Comparison of ENCODE assay signal across 22 cellular contexts in genomic region chr21:36306872-36307534, GRCh38. TPM values are rescaled to one million over a fixed set of nuclear protein-coding genes. Genes with fewer than 3 reads are reported as not detected.
A peak's percentile ranks its signal among the peaks of the same experiment; 100 is the strongest.
DNase-seq lines count a peak whose midpoint lies in the region; ATAC-seq and TF ChIP-seq lines count a peak whose summit lies in the region.
"Had no signal": no experiment of that assay in that cellular context is flagged by ENCODE, and none has a peak within 500 bp of the region (broad histone marks: within the 10 kb centered on the region; RNA-seq: fewer than 3 reads in every experiment).

No MANE protein-coding gene starts in this region.

- no peaks in the 10 kb centered on the region for H3K79me2 ChIP-seq in OCI-LY1 (ENCODE audit: insufficient read depth, low read length)

- no peak for ATAC-seq in Right ventricle myocardium inferior
- ATAC-seq: HepG2 had no signal

- no peak overlapping the region for H3K4me2 ChIP-seq in OCI-LY1 (ENCODE audit: low read length)

- DNase-seq in cardiac septum (ENCODE audit: low spot score) (peak; percentile 10), Right ventricle myocardium inferior (ENCODE audit: missing footprints) (no peak), spleen (peak; percentile 21), A673 (ENCODE audit: low spot score) (no peak), SKM-1 treated with dmso at 0.1 percent for 144 hours (lab: John Stamatoyannopoulos, UW; ENCODE audit: unreplicated experiment) (no peak), H4 (ENCODE audit: low spot score) (no peak)
- DNase-seq: 8988T; BE2C; C1 segment of cervical spinal cord; CD4-positive, CD25-positive, alpha-beta regulatory T cell; CD8-positive, alpha-beta memory T cell; COR-L47; DMS 273 treated with DMSO at 0.1 percent for 48 hours; DMS53; DND-41; EL; GOT3; H9; KBM-7 had no signal

- POLR2A ChIA-PET in A673 (lab: Charles Lee; ENCODE audit: low non-redundant PET), result no interaction called here

- H3K4me3 ChIP-seq in HUES48 (ENCODE audit: low read depth, low read length) (no peak overlapping the region), OCI-LY1 (ENCODE audit: low read depth, low read length, poor library complexity, severe bottlenecking) (no peak overlapping the region), spleen (no peak overlapping the region), A673 (ENCODE audit: low read depth, low read length, poor library complexity, severe bottlenecking) (no peak overlapping the region)

- WGBS in spleen, 5 donors, result 88 to 95% (median 93%) methylated on average over 6 of the region's 6 CpGs

- no TSS peak for BruUV-seq in A673 (replicated peaks; lab: Mats Ljungman, UMichigan)

- H3K9me2 ChIP-seq in OCI-LY1 (ENCODE audit: low read depth, low read length), result no peaks in the 10 kb centered on the region

- H3K27me3 ChIP-seq in HUES48 (ENCODE audit: control insufficient read depth, insufficient read depth, low read length), result no peaks in the 10 kb centered on the region
- H3K27me3 ChIP-seq in OCI-LY1 (ENCODE audit: insufficient read depth, low read length), result no peaks in the 10 kb centered on the region
- H3K27me3 ChIP-seq in spleen (replicated peaks in 1 of 7), result no peaks in the 10 kb centered on the region
- no peaks in the 10 kb centered on the region for H3K27me3 ChIP-seq in A673 (replicated peaks; ENCODE audit: insufficient read depth, low read depth, low read length, poor library complexity)
- H3K27me3 ChIP-seq: BE2C had no signal

- H3K9me3 ChIP-seq in HUES48 (ENCODE audit: control insufficient read depth, insufficient read depth, low read length) (0 out of 2 replicates have a peak, but pooled peaks cover 3% of the 10 kb centered on the region), OCI-LY1 (ENCODE audit: low read length) (no peaks in the 10 kb centered on the region), spleen (peaks cover 0 to 15% (median 12%) of the 10 kb centered on the region in 8 donors), A673 (ENCODE audit: low read depth, low read length, poor library complexity, severe bottlenecking) (no peaks in the 10 kb centered on the region)
- H3K9me3 ChIP-seq: BE2C had no signal

- peaks cover 4% of the 10 kb centered on the region; the same call in 1 of the 2 replicates for H3F3A ChIP-seq in OCI-LY1 (ENCODE audit: insufficient read depth, low read length)

- CTCF ChIA-PET in A673 (lab: Charles Lee), result no interaction called here

- no peaks in the 10 kb centered on the region for H3K36me3 ChIP-seq in HUES48 (ENCODE audit: control insufficient read depth, insufficient read depth, low read length)
- no peaks in the 10 kb centered on the region for H3K36me3 ChIP-seq in OCI-LY1 (ENCODE audit: insufficient read depth, low read length)
- no peaks in the 10 kb centered on the region for H3K36me3 ChIP-seq in spleen
- no peaks in the 10 kb centered on the region for H3K36me3 ChIP-seq in A673 (ENCODE audit: insufficient read depth, low read length, poor library complexity, severe bottlenecking)
- H3K36me3 ChIP-seq: BE2C had no signal

- TF ChIP-seq CTCF in OCI-LY1 (IDR thresholded peaks at IDR 0.05; ENCODE audit: low read length) (no peak), spleen (IDR thresholded peaks at IDR 0.05 in 8 of 11, conservative IDR thresholded peaks at IDR 0.05 in 3 of 11) (no peak), A673 (conservative IDR thresholded peaks at IDR 0.05; ENCODE audit: low read depth, low read length) (no peak)

- H3K4me1 ChIP-seq in HUES48 (ENCODE audit: control insufficient read depth, insufficient read depth, low read length), result no peaks in the 10 kb centered on the region
- peaks cover 60% of the 10 kb centered on the region for H3K4me1 ChIP-seq in OCI-LY1 (ENCODE audit: insufficient read depth, low read length, severe bottlenecking)
- H3K4me1 ChIP-seq in spleen, result peaks cover 0 to 25% (median 0%) of the 10 kb centered on the region in 6 donors
- H3K4me1 ChIP-seq in A673 (ENCODE audit: insufficient read depth, low read length, poor library complexity, severe bottlenecking), result no peaks in the 10 kb centered on the region
- H3K4me1 ChIP-seq: BE2C had no signal

- H3K27ac ChIP-seq in HUES48 (ENCODE audit: low read depth, low read length) (peak overlapping the region; percentile 85), OCI-LY1 (ENCODE audit: low read depth, low read length, poor library complexity, severe bottlenecking) (peak overlapping the region; percentile 70), spleen (no peak overlapping the region), A673 (ENCODE audit: low read depth, low read length, poor library complexity, severe bottlenecking) (no peak overlapping the region)

- intact Hi-C loops in cardiac septum (cut with DNase I), result no loop called here
- intact Hi-C loops in Right ventricle myocardium inferior (cut with DNase I), result no loop called here
- intact Hi-C loops in spleen (cut with DNase I; ENCODE audit: low total_unique reads), result no loop called here
- intact Hi-C loops in A673 (cut with micrococcal nuclease; ENCODE audit: unreplicated experiment), result no loop called here

- no peak overlapping the region for H3K9ac ChIP-seq in HUES48 (ENCODE audit: low read depth, low read length)
- H3K9ac ChIP-seq in OCI-LY1 (ENCODE audit: low read length), result no peak overlapping the region

- H2AFZ ChIP-seq in OCI-LY1 (ENCODE audit: low read length), result peak overlapping the region; percentile 65; the same call in 1 of the 2 replicates

- no peaks in the 10 kb centered on the region for H4K20me1 ChIP-seq in OCI-LY1 (ENCODE audit: insufficient read depth, low read length)

- no peak for TF ChIP-seq POLR2A in spleen (IDR thresholded peaks at IDR 0.05)

RNA-seq across cellular contexts. Expression of gene MORC3, which starts 13.0 kb away (rescaled TPM):
- total RNA-seq in cardiac septum (18.5 TPM), Right ventricle myocardium inferior (21.6 TPM), spleen (10 to 100 TPM; 45.1 to 57.6 (median 52.6) TPM), A673 (2021) (27.6 and 30.0 TPM in 2 replicates)
- 10 to 100 TPM; 14.8 to 18.1 (median 15.5) TPM for polyA plus RNA-seq in spleen
- total RNA-seq in H4 (2014; rRNA removed; shearing (Covaris generic)), result 14.3 and 17.7 TPM in 2 replicates

Comparison
In these comparisons a context has a peak if more than half of its experiments do, and no peak if none do; other contexts are left out.
1. DNase-seq: peak in cardiac septum (single experiment) and spleen (single experiment); none in Right ventricle myocardium inferior (single experiment), A673 (single experiment), SKM-1 treated with dmso at 0.1 percent for 144 hours (single experiment) and H4 (single experiment).
2. H3K27ac ChIP-seq: peak in HUES48 (single experiment) and OCI-LY1 (single experiment); none in spleen (0 of 8) and A673 (single experiment).